8 cellular contexts compared by ENCODE assay signal in the genomic region with DNA sequence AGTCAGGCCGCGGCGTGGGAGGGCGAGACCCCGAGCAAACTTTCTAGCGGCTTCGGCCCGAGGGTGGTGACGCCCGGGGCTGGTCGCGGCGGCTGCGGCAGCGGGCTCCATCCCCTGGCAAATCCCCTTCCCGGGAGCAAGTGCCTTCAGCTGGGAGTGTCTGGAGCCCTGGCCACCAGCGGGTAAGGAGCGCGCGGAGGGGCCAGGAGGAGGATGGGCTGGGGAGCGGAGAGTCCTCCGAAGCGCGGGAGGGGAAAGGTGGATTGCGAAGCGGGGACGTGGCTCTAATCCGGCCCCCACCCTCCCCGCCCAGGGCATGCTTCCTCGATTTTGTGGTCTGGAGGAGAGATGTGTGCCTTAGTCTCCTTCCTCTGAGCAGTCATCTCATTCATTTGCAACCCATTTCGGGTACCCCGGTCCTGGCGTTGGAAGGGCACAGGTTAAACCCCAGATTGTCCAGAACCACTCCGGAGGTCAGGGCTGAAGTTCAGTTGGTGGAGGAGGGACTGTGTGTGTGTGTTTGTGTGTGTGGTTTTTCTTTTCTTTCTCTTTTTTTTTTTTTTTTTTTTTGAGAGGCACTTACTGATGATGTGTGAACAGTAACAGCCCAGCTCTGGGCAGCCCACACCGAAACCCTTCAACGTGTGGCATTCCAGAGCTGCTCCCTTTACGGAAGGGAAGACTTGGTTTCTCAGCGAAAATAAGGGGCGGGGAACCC. TPM values are rescaled to one million over a fixed set of nuclear protein-coding genes. Genes with fewer than 3 reads are reported as not detected.
A peak's percentile ranks its signal among the peaks of the same experiment; 100 is the strongest.
DNase-seq lines count a peak whose midpoint lies in the region; ATAC-seq and TF ChIP-seq lines count a peak whose summit lies in the region.

No MANE protein-coding gene starts in this region.

- no TSS peak for BruUV-seq in Caco-2 (replicated peaks; lab: Mats Ljungman, UMichigan)

- intact Hi-C loops in Caco-2 (cut with micrococcal nuclease; ENCODE audit: unreplicated experiment), result loop anchor here (2.0 to 10.0 kb wide), 2 partner anchors 64 to 90 kb away; no protein-coding TSS in a partner anchor
- intact Hi-C loops in upper lobe of right lung (cut with DNase I), result loop anchor here (10.0 kb wide), 1 partner anchor 90 kb away; no protein-coding TSS in a partner anchor

- H3K9me3 ChIP-seq in Caco-2 (no peaks in the 10 kb centered on the region), upper lobe of right lung (no peaks in the 10 kb centered on the region)

- H3K9me3 Mint-ChIP-seq in Caco-2 (ENCODE audit: unreplicated experiment) (no peaks in the 10 kb centered on the region), mesothelial cell of epicardium (no peaks in the 10 kb centered on the region)

- in situ Hi-C loops in GM13976 (cut with MboI; ENCODE audit: low sequenced_read_pairs, unreplicated experiment), result no loop called here

- POLR2A ChIA-PET in Caco-2 (lab: Charles Lee), result no interaction called here

- TF ChIP-seq CTCF in Caco-2 (IDR thresholded peaks at IDR 0.05; ENCODE audit: insufficient read depth in 1 of 2, low read depth in 1 of 2, low read length in 1 of 2, severe bottlenecking in 1 of 2, unreplicated experiment in 1 of 2), result no peak
- TF ChIP-seq CTCF in mesothelial cell of epicardium (IDR thresholded peaks at IDR 0.05; ENCODE audit: unreplicated experiment), result no peak
- TF ChIP-seq CTCF in upper lobe of right lung (IDR thresholded peaks at IDR 0.05), result peak; percentile 4
- TF ChIP-seq CTCF in GM13976 (IDR thresholded peaks at IDR 0.05; ENCODE audit: borderline replicate concordance, control extremely low read depth, extremely low read depth, insufficient read depth, missing control alignments), result no peak

- H3K4me1 Mint-ChIP-seq in Caco-2 (ENCODE audit: low read depth, unreplicated experiment), result peaks cover 13% of the 10 kb centered on the region
- H3K4me1 Mint-ChIP-seq in mesothelial cell of epicardium, result peaks cover 17% of the 10 kb centered on the region

- H3K36me3 ChIP-seq in Caco-2 (ENCODE audit: control insufficient read depth, insufficient read depth, low read length) (no peaks in the 10 kb centered on the region), upper lobe of right lung (no peaks in the 10 kb centered on the region)

- ATAC-seq in GM19452 (IDR thresholded peaks at IDR 0.05; ENCODE audit: unreplicated experiment) (peak; percentile 33), HG03521 (IDR thresholded peaks at IDR 0.05; ENCODE audit: unreplicated experiment) (peak; percentile 16), upper lobe of right lung (peak; percentile 71)

- H3K27me3 ChIP-seq in Caco-2 (replicated peaks; ENCODE audit: control insufficient read depth, insufficient read depth, low read length), result no peaks in the 10 kb centered on the region
- no peaks in the 10 kb centered on the region for H3K27me3 ChIP-seq in upper lobe of right lung

- H3K4me1 ChIP-seq in Caco-2, result no peaks in the 10 kb centered on the region; the same call in 1 of the 2 replicates
- peaks cover 18% of the 10 kb centered on the region for H3K4me1 ChIP-seq in upper lobe of right lung

- peak overlapping the region; percentile 93 for H3K27ac Mint-ChIP-seq in Caco-2 (ENCODE audit: unreplicated experiment)
- H3K27ac Mint-ChIP-seq in mesothelial cell of epicardium, result peak overlapping the region; percentile 83

- H3K27me3 Mint-ChIP-seq in Caco-2 (ENCODE audit: insufficient read depth, unreplicated experiment) (peaks cover 3% of the 10 kb centered on the region), mesothelial cell of epicardium (ENCODE audit: low read depth) (peaks cover 32% of the 10 kb centered on the region)

- peak overlapping the region; percentile 94 for H3K27ac ChIP-seq in upper lobe of right lung

- H3K4me3 ChIP-seq in Caco-2 (ENCODE audit: low read depth, low read length) (peak overlapping the region; percentile 53), upper lobe of right lung (peak overlapping the region; percentile 80)

- CTCF ChIA-PET in Caco-2 (lab: Charles Lee), result no interaction called here

- H3K4me3 Mint-ChIP-seq in Caco-2 (ENCODE audit: unreplicated experiment), result peak overlapping the region; percentile 96
- peak overlapping the region; percentile 84 for H3K4me3 Mint-ChIP-seq in mesothelial cell of epicardium

- H3K36me3 Mint-ChIP-seq in Caco-2 (ENCODE audit: insufficient read depth, unreplicated experiment), result peaks cover 5% of the 10 kb centered on the region
- H3K36me3 Mint-ChIP-seq in mesothelial cell of epicardium, result no peaks in the 10 kb centered on the region

- DNase-seq in Caco-2, result peak; percentile 38 to 48
- peak; percentile 63 for DNase-seq in T1000 (lab: John Stamatoyannopoulos, UW)
- peak; percentile 30 for DNase-seq in epidermal melanocyte (ENCODE audit: insufficient read length, low spot score)
- peak in 1 of 2 experiments; percentile 22 for DNase-seq in mesothelial cell of epicardium (ENCODE audit: low spot score in 2 of 2, unreplicated experiment in 2 of 2)
- DNase-seq in upper lobe of right lung, result peak; percentile 89
- no peak for DNase-seq in GM13976 (ENCODE audit: low spot score)

RNA-seq across cellular contexts. Expression of a gene that starts 0.5 kb away (rescaled TPM):
- 3.4 and 5.6 TPM in 2 replicates for total RNA-seq in Caco-2 (2022)
- total RNA-seq in mesothelial cell of epicardium, result 7.5 to 9.8 TPM (median 9.2 TPM) in 3 replicates
- total RNA-seq in upper lobe of right lung, result 67.8 TPM

Comparison
In these comparisons a context has a peak if more than half of its experiments do, and no peak if none do; other contexts are left out.
1. ATAC-seq: peak in every context shown above with its lines; median percentile 71 in upper lobe of right lung; 33 in GM19452; 16 in HG03521.